ENCODE assay signal across 21 cellular contexts in the genomic region with DNA sequence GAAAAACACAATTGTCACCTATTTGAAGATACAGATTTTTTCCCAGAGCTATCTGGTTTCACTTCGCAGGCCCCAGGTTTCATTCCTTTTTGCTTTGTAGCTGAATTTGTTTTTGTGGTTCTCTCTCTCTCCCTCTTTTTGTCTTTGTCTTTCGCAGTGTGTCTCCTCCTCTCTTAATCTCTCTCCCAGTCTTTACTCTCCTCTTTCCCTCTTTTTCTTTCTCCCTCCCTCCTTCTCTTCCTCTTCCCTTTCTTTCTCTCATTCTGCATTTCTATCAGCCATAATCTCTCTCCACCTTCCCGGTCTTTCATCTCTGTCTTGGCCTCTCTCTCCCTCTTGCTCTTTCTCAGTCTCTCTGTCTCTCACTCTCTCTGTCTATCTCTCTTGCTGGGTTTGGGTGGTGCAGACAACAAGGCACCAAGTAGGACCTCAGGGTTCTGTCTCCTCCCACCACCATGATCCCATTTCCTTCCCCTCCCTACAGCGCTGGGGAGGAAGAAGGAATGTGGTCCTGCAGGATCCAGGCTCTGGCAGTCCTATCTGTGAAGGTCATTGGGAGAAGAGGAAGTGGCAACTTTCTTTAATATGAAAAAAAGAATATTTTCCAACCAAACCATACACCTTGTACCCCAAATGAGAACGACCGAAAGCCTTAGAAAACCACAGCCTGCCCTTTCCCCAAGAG.
DNase-seq lines count a peak whose midpoint lies in the region; ATAC-seq, FAIRE-seq and TF ChIP-seq lines count a peak whose summit lies in the region.
"Had no signal": no experiment of that assay in that cellular context is flagged by ENCODE, and none has a peak within 500 bp of the region (broad histone marks: within the 10 kb centered on the region; RNA-seq: fewer than 3 reads in every experiment).

No MANE protein-coding gene starts in this region.

- DNase-seq in T47D (ENCODE audit: low read depth in 1 of 2, low spot score in 1 of 2) (peak; percentile 31 to 77), MCF 10A (ENCODE audit: unreplicated experiment) (no peak), body of pancreas (peak; percentile 32 to 58 (median 46)), left lung (no peak), thyroid gland (peak in 1 of 2 donors; percentile 25), H54 (ENCODE audit: insufficient read length, low spot score) (no peak), dedifferentiated amniotic fluid mesenchymal stem cell (ENCODE audit: extremely low spot score) (no peak)
- DNase-seq: activated CD8-positive, alpha-beta memory T cell treated with anti-CD3 and anti-CD28 coated beads for 24 hours; activated naive CD4-positive, alpha-beta T cell; activated T-cell treated with anti-CD3 and anti-CD28 coated beads, Interleukin-2, amount 50 U/mL, for 4 hours; amniotic stem cell; cortex of kidney; NCI-H1694 treated with DMSO at 0.1 percent for 48 hours; NCI-H82; OCI-M1; SIG-M5; stimulated activated CD4-positive, alpha-beta T cell treated with anti-CD3 and anti-CD28 coated beads, Interleukin-4, amount 100 ng/mL, for 24 hours; stimulated activated naive CD4-positive, alpha-beta T cell treated with Interleukin-2 at 50 U/mL for 16 hours; T-helper 1 cell had no signal

- ATAC-seq in body of pancreas (peak; percentile 87), left lung (peak; percentile 76), GM18498 (IDR thresholded peaks at IDR 0.05; ENCODE audit: unreplicated experiment) (no peak)
- ATAC-seq: activated T-cell treated with anti-CD3 and anti-CD28 coated beads, Interleukin-2, amount 50 U/mL, for 4 hours had no signal

- no peaks in the 10 kb centered on the region for H3K36me3 Mint-ChIP-seq in MCF 10A (ENCODE audit: insufficient read depth, unreplicated experiment)

- H3K4me3 ChIP-seq in body of pancreas (no peak overlapping the region), left lung (no peak overlapping the region), thyroid gland (replicated peaks in 1 of 3) (no peak overlapping the region)
- H3K4me3 ChIP-seq: upper lobe of left lung had no signal

- no peak overlapping the region for H3K27ac Mint-ChIP-seq in MCF 10A (ENCODE audit: low read depth, unreplicated experiment)

- POLR2A ChIA-PET in MCF 10A (lab: Yijun Ruan, JAX), result no interaction called here

- H3K36me3 ChIP-seq in body of pancreas (replicated peaks in 1 of 2; ENCODE audit: insufficient read depth in 1 of 2, low read depth in 2 of 2) (no peaks in the 10 kb centered on the region), left lung (no peaks in the 10 kb centered on the region), thyroid gland (no peaks in the 10 kb centered on the region)
- H3K36me3 ChIP-seq: upper lobe of left lung had no signal

- CTCF ChIA-PET in MCF 10A (lab: Yijun Ruan, JAX), result interaction anchor here (0.6 kb wide), 1 partner anchor 43 kb away, joined by 3 read pairs; no protein-coding TSS in a partner anchor

- 57 to 60% methylated on average over 6 of the region's 6 CpGs for WGBS in body of pancreas, 2 donors
- WGBS in thyroid gland, 2 donors, result 76 to 77% methylated on average over 6 of the region's 6 CpGs

- no peak overlapping the region for H3K4me3 Mint-ChIP-seq in MCF 10A (ENCODE audit: unreplicated experiment)
- H3K4me3 Mint-ChIP-seq: activated T-cell treated with anti-CD3 and anti-CD28 coated beads, Interleukin-2, amount 50 U/mL, for 4 hours had no signal

- in situ Hi-C loops in T47D (cut with HindIII; ENCODE audit: low pct_unique_long_range_greater_than_20kb, low sequenced_read_pairs), result no loop called here

- FAIRE-seq in H54 (lab: Jason Lieb, UNC), result no peak

- intact Hi-C loops in MCF 10A (cut with micrococcal nuclease) (no loop called here), body of pancreas (cut with DNase I) (no loop called here), left lung (cut with DNase I) (no loop called here), thyroid gland (cut with DNase I) (no loop called here)

- H3K9me3 Mint-ChIP-seq in MCF 10A (ENCODE audit: unreplicated experiment), result peaks cover 7% of the 10 kb centered on the region

- BruUV-seq in MCF 10A (replicated peaks; lab: Mats Ljungman, UMichigan), result no TSS peak

- peaks cover 24% of the 10 kb centered on the region for H3K4me1 ChIP-seq in body of pancreas
- H3K4me1 ChIP-seq in left lung, result no peaks in the 10 kb centered on the region
- peaks cover 0 to 12% of the 10 kb centered on the region in 2 donors for H3K4me1 ChIP-seq in thyroid gland

- H3K27me3 Mint-ChIP-seq in MCF 10A (ENCODE audit: insufficient read depth, unreplicated experiment), result no peaks in the 10 kb centered on the region

- no peaks in the 10 kb centered on the region for H3K4me1 Mint-ChIP-seq in MCF 10A (ENCODE audit: insufficient read depth, unreplicated experiment)

- H3K27ac ChIP-seq in body of pancreas, result peak overlapping the region; percentile 65 to 75 (median 72)
- no peak overlapping the region for H3K27ac ChIP-seq in left lung
- peak overlapping the region; percentile 36 to 63 (median 59) for H3K27ac ChIP-seq in thyroid gland
- H3K27ac ChIP-seq: upper lobe of left lung had no signal

- TF ChIP-seq POLR2A in body of pancreas (IDR thresholded peaks at IDR 0.05) (no peak), thyroid gland (IDR thresholded peaks at IDR 0.05) (no peak), H54 (IDR thresholded peaks at IDR 0.05; ENCODE audit: low read depth, low read length) (no peak)

- H3K9me3 ChIP-seq in body of pancreas, result no peaks in the 10 kb centered on the region
- H3K9me3 ChIP-seq in left lung, result peaks cover 0 to 14% of the 10 kb centered on the region in 2 donors
- H3K9me3 ChIP-seq in thyroid gland, result no peaks in the 10 kb centered on the region

- H3K27me3 ChIP-seq in body of pancreas (no peaks in the 10 kb centered on the region), left lung (no peaks in the 10 kb centered on the region), thyroid gland (no peaks in the 10 kb centered on the region)
- H3K27me3 ChIP-seq: upper lobe of left lung had no signal

- TF ChIP-seq CTCF in MCF 10A (IDR thresholded peaks at IDR 0.05; ENCODE audit: unreplicated experiment), result no peak
- TF ChIP-seq CTCF in body of pancreas (IDR thresholded peaks at IDR 0.05), result no peak
- no peak for TF ChIP-seq CTCF in left lung (IDR thresholded peaks at IDR 0.05)
- TF ChIP-seq CTCF in thyroid gland (IDR thresholded peaks at IDR 0.05), result no peak

Comparison
In these comparisons a context has a peak if more than half of its experiments do, and no peak if none do; other contexts are left out.
1. DNase-seq: peak in T47D (2 of 2) and body of pancreas (4 of 4); none in MCF 10A (single experiment), left lung (0 of 2), H54 (single experiment) and dedifferentiated amniotic fluid mesenchymal stem cell (single experiment).
2. H3K27ac ChIP-seq: peak in body of pancreas (4 of 4) and thyroid gland (3 of 3); none in left lung (0 of 2).